ENCODE assay signal across 8 cellular contexts in the genomic region with DNA sequence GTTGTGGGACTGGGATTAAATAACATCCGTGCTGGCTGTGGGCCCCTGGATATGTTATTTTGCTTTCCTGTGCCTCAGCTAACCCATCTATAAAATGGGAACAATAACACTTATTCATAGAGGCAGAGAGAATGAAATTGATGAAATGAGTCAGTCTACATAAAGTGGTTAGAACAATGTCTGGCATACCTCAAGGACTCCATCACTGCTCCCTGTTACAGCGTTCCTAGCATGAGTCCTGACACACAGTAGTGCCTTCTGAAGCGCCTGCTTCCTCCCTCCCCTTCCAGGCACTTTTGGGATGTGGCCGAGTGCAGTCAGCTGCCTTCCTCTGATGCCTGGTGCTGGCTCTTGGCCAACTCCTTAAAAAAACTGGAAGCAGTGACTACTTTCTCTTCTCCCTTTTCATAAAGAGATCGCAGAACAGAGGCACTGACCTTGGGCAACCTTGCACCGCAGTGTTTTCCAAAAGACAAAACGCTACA.
DNase-seq lines count a peak whose midpoint lies in the region; ATAC-seq and TF ChIP-seq lines count a peak whose summit lies in the region.

No MANE protein-coding gene starts in this region.

- no peaks in the 10 kb centered on the region for H3K36me3 ChIP-seq in parathyroid adenoma (ENCODE audit: control insufficient read depth, insufficient read depth, low read length)

- no peaks in the 10 kb centered on the region for H3K9me3 ChIP-seq in parathyroid adenoma (ENCODE audit: control insufficient read depth, low read length)

- H2AFZ ChIP-seq in parathyroid adenoma = no peak overlapping the region

- no peaks in the 10 kb centered on the region for H3K79me2 ChIP-seq in parathyroid adenoma

- H3K27me3 ChIP-seq in foreskin keratinocyte = peaks cover 8% of the 10 kb centered on the region
- H3K27me3 ChIP-seq in parathyroid adenoma (ENCODE audit: control insufficient read depth, insufficient read depth, low read length) = no peaks in the 10 kb centered on the region

- ATAC-seq in foreskin keratinocyte = peak; percentile 88
- ATAC-seq in GM19023 (IDR thresholded peaks at IDR 0.05; ENCODE audit: unreplicated experiment) = no peak

- no peak overlapping the region for H3K4me3 ChIP-seq in parathyroid adenoma (ENCODE audit: low read depth, low read length)

- H3K4me2 ChIP-seq in parathyroid adenoma (ENCODE audit: low read length) = peak overlapping the region; percentile 9

- DNase-seq in EH (ENCODE audit: low read depth) = peak; percentile 92
- peak; percentile 92 for DNase-seq in RPMI7951 (ENCODE audit: low read depth)
- peak; percentile 88 to 95 for DNase-seq in foreskin keratinocyte
- no peak for DNase-seq in stimulated activated CD4-positive, alpha-beta T cell treated with anti-CD3 and anti-CD28 coated beads, Interleukin-4, amount 100 ng/mL, for 1 hour
- no peak for DNase-seq in NCI-H82 (lab: John Stamatoyannopoulos, UW)
- DNase-seq in COR-L47 (lab: John Stamatoyannopoulos, UW) = no peak

- H3K9ac ChIP-seq in parathyroid adenoma = no peak overlapping the region

- H3K27ac ChIP-seq in foreskin keratinocyte (no peak overlapping the region), parathyroid adenoma (no peak overlapping the region)

- TF ChIP-seq CTCF in foreskin keratinocyte (conservative IDR thresholded peaks at IDR 0.05) (no peak), parathyroid adenoma (IDR thresholded peaks at IDR 0.05) (no peak)

- peaks cover 10% of the 10 kb centered on the region for H3K4me1 ChIP-seq in foreskin keratinocyte
- H3K4me1 ChIP-seq in parathyroid adenoma = peaks cover 33% of the 10 kb centered on the region

Comparison
In these comparisons a context has a peak if more than half of its experiments do, and no peak if none do; other contexts are left out.
1. DNase-seq: peak in EH (single experiment), RPMI7951 (single experiment) and foreskin keratinocyte (2 of 2); none in stimulated activated CD4-positive, alpha-beta T cell treated with anti-CD3 and anti-CD28 coated beads, Interleukin-4, amount 100 ng/mL, for 1 hour (single experiment), NCI-H82 (single experiment) and COR-L47 (single experiment).